ENCODE assay signal across 25 cellular contexts in genomic region chr1:184365699-184366098, GRCh38. TPM values are rescaled to one million over a fixed set of nuclear protein-coding genes. Genes with fewer than 3 reads are reported as not detected.
"Had no signal": no experiment of that assay in that cellular context is flagged by ENCODE, and none has a peak within 500 bp of the region (broad histone marks: within the 10 kb centered on the region; RNA-seq: fewer than 3 reads in every experiment).

No MANE protein-coding gene starts in this region.

- H2AFZ ChIP-seq: PC-9 had no signal

- ATAC-seq: HepG2, Right ventricle myocardium inferior, SK-N-SH treated with all-trans-retinoic acid at 6 μM for 48 hours had no signal

- H3K36me3 ChIP-seq: Peyer's patch, SJCRH30 had no signal

- H3K27ac ChIP-seq: KMS-11, PC-9, Peyer's patch, SJCRH30 had no signal

- DNase-seq: IMR-90; Kasumi-1; MM.1S; NCI-H1092 treated with DMSO at 0.1 percent for 48 hours; NCI-H1436; NCI-H187; NCI-H2029; NCI-H2081 treated with DMSO at 0.1 percent for 48 hours; NCI-H2171; NCI-H226; NCI-H446; NCI-H510A; NCI-H524 treated with DMSO at 0.1 percent for 48 hours; NCI-H69; NCI-H774; NK-92 treated with Interleukin-12 subunit alpha and Interleukin-12 subunit beta, amount 100 ng/mL, for 24 hours; PC-9; Peyer's patch; SHP77 treated with DMSO at 0.1 percent for 48 hours; SJCRH30 had no signal

- H3K9ac ChIP-seq: KMS-11 had no signal

- H3K4me2 ChIP-seq: KMS-11, PC-9 had no signal

- H3K4me3 ChIP-seq: PC-9, Peyer's patch, SJCRH30 had no signal

- H3K4me1 ChIP-seq: SJCRH30 had no signal

- H3K27me3 ChIP-seq: Peyer's patch, SJCRH30 had no signal

- FAIRE-seq: HepG2 had no signal

- H3K9me3 ChIP-seq: Peyer's patch, SJCRH30 had no signal

RNA-seq across cellular contexts. Expression of gene C1orf21, which starts 21.1 kb away (rescaled TPM):
- total RNA-seq: HepG2, OCI-LY7 had no signal
- polyA plus RNA-seq: HepG2 had no signal
